ENCODE assay signal across 23 cellular contexts in genomic region chr14:42504433-42504832, GRCh38.
"Had no signal": no experiment of that assay in that cellular context is flagged by ENCODE, and none has a peak within 500 bp of the region (broad histone marks: within the 10 kb centered on the region; RNA-seq: fewer than 3 reads in every experiment).

No MANE protein-coding gene starts in this region.

- H3K27ac ChIP-seq: left ventricle myocardium inferior, ovary, right atrium auricular region, skin epidermis, stomach, testis, thyroid gland, transverse colon, upper lobe of left lung, vagina had no signal

- H3K36me3 ChIP-seq: left ventricle myocardium inferior, ovary, right atrium auricular region, stomach, thyroid gland, transverse colon, upper lobe of left lung, vagina had no signal

- H3K4me1 ChIP-seq: left ventricle myocardium inferior, right atrium auricular region, stomach, testis, thyroid gland, transverse colon, upper lobe of left lung, vagina had no signal

- ATAC-seq: natural killer cell; sciatic nerve; stimulated activated naive B cell treated with anti-CD40 and anti-IgM and Interleukin-4, amounts not matched to agents 10 μg/mL and 1 μg/mL and 100 μg/mL, for 72 hours; stimulated activated naive CD8-positive, alpha-beta T cell treated with anti-CD3 and anti-CD28 coated beads, Interleukin-15, Interleukin-2, amounts not matched to agents 100 U/mL and 50 U/mL, for 24 hours had no signal

- H3K27me3 ChIP-seq: ovary, right atrium auricular region, stomach, testis, thyroid gland, transverse colon, upper lobe of left lung, vagina had no signal

- DNase-seq: islet precursor cell; left ventricle myocardium inferior; mesendoderm; naive B cell; natural killer cell; nephron progenitor cell; ovary; stimulated activated CD4-positive, alpha-beta T cell treated with anti-CD3 and anti-CD28 coated beads, Interleukin-12 subunit alpha, Interleukin-12 subunit beta, amount 100 ng/mL, for 4 hours; stimulated activated CD4-positive, alpha-beta T cell treated with anti-CD3 and anti-CD28 coated beads, Interleukin-15, amount 100 ng/mL, for 24 hours; stimulated activated CD4-positive, alpha-beta T cell treated with anti-CD3 and anti-CD28 coated beads, Interleukin-2, amount 100 ng/mL, for 24 hours; stimulated activated CD4-positive, alpha-beta T cell treated with anti-CD3 and anti-CD28 coated beads, Interleukin-4, amount 100 ng/mL, for 1 hour; stimulated activated naive B cell treated with anti-CD40 and anti-IgM and Interleukin-4, amounts not matched to agents 10 μg/mL and 1 μg/mL and 100 μg/mL, for 72 hours; stimulated activated naive CD8-positive, alpha-beta T cell treated with anti-CD3 and anti-CD28 coated beads, Interleukin-15, Interleukin-2, amounts not matched to agents 100 U/mL and 50 U/mL, for 24 hours; stomach; testis; thyroid gland; transverse colon; upper lobe of left lung had no signal

- H3K9me3 ChIP-seq: left ventricle myocardium inferior, ovary, right atrium auricular region, testis, thyroid gland, transverse colon, upper lobe of left lung, vagina had no signal

- H3K4me3 ChIP-seq: left ventricle myocardium inferior, lung, ovary, right atrium auricular region, skin epidermis, stomach, testis, thyroid gland, transverse colon, upper lobe of left lung, vagina had no signal
